Comparison of ENCODE assay signal across 34 cellular contexts in the genomic region with DNA sequence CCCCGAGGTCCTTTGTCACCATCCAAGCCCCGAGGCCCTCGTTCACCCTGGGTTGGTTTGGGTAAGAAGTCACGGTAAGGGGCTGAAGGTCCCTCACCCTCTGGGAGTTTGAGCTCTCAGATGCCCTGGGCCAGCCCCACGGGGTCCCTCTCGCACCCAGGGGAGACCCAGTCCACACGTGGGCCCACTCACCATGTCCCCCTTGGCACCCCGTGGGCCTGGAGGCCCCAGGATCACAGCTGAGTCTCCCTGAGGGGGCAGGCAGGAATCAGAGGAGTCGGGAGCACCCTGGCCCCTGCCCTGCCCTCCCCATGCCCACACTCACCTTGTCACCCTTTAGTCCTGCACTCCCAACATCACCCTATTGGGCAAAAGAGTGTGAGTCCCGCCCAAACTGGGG. TPM values are rescaled to one million over a fixed set of nuclear protein-coding genes. Genes with fewer than 3 reads are reported as not detected.
"Had no signal": no experiment of that assay in that cellular context is flagged by ENCODE, and none has a peak within 500 bp of the region (broad histone marks: within the 10 kb centered on the region; RNA-seq: fewer than 3 reads in every experiment).

No MANE protein-coding gene starts in this region.

- H3K4me3 ChIP-seq: left lung, lower lobe of right lung, ovary, right atrium auricular region, right lobe of liver, smooth muscle cell, stomach, testis, thyroid gland, transverse colon, upper lobe of left lung, vagina had no signal

- H3K9me3 Mint-ChIP-seq: immature natural killer cell; mesothelial cell of epicardium; naive B cell; natural killer cell; stimulated activated naive B cell treated with anti-CD40 and anti-IgM and Interleukin-4, amounts not matched to agents 10 μg/mL and 1 μg/mL and 100 μg/mL, for 72 hours had no signal

- DNase-seq: hypothalamus; immature natural killer cell; kidney; left colon; lower lobe of right lung; mammary epithelial cell; mesendoderm; naive B cell; natural killer cell; ovary; right lobe of liver; stimulated activated CD4-positive, alpha-beta T cell treated with anti-CD3 and anti-CD28 coated beads, Interleukin-1b, Interleukin-23, amount 100 ng/mL, for 48 hours; stimulated activated CD4-positive, alpha-beta T cell treated with anti-CD3 and anti-CD28 coated beads, Interleukin-2, amount 100 ng/mL, for 48 hours; stimulated activated CD4-positive, alpha-beta T cell treated with anti-CD3 and anti-CD28 coated beads, Interleukin-4, amount 100 ng/mL, for 4 hours; stimulated activated CD8-positive, alpha-beta memory T cell treated with anti-CD3 and anti-CD28 coated beads, Interleukin-4, amount 100 ng/mL, for 48 hours; stimulated activated naive B cell treated with anti-CD40 and anti-IgM and Interleukin-4, amounts not matched to agents 10 μg/mL and 1 μg/mL and 100 μg/mL, for 72 hours; stimulated activated naive CD8-positive, alpha-beta T cell treated with anti-CD3 and anti-CD28 coated beads, Interleukin-15, Interleukin-2, amounts not matched to agents 100 U/mL and 50 U/mL, for 24 hours; stomach; testis; thyroid gland; transverse colon had no signal

- H3K9me3 ChIP-seq: left lung, lower lobe of right lung, ovary, right atrium auricular region, right lobe of liver, stomach, testis, thyroid gland, transverse colon, upper lobe of left lung, vagina had no signal

- H3K4me1 Mint-ChIP-seq: naive B cell had no signal

- H3K27ac ChIP-seq: left lung, lower lobe of right lung, ovary, right atrium auricular region, right lobe of liver, stomach, testis, thyroid gland, transverse colon, upper lobe of left lung, vagina had no signal

- H3K36me3 Mint-ChIP-seq: immature natural killer cell, mesothelial cell of epicardium, naive B cell, natural killer cell had no signal

- H3K36me3 ChIP-seq: left lung, lower lobe of right lung, ovary, right atrium auricular region, right lobe of liver, stomach, thyroid gland, transverse colon, upper lobe of left lung had no signal

- H3K27me3 Mint-ChIP-seq: naive B cell; progenitor cell of endocrine pancreas; stimulated activated naive B cell treated with anti-CD40 and anti-IgM and Interleukin-4, amounts not matched to agents 10 μg/mL and 1 μg/mL and 100 μg/mL, for 72 hours had no signal

- H3K4me2 ChIP-seq: smooth muscle cell had no signal

- ATAC-seq: left colon; left lung; lower lobe of right lung; natural killer cell; right lobe of liver; stimulated activated naive B cell treated with anti-CD40 and anti-IgM and Interleukin-4, amounts not matched to agents 10 μg/mL and 1 μg/mL and 100 μg/mL, for 72 hours; stimulated activated naive CD8-positive, alpha-beta T cell treated with anti-CD3 and anti-CD28 coated beads, Interleukin-15, Interleukin-2, amounts not matched to agents 100 U/mL and 50 U/mL, for 24 hours had no signal

- H3K4me3 Mint-ChIP-seq: immature natural killer cell; mesothelial cell of epicardium; natural killer cell; stimulated activated naive B cell treated with anti-CD40 and anti-IgM and Interleukin-4, amounts not matched to agents 10 μg/mL and 1 μg/mL and 100 μg/mL, for 72 hours had no signal

- H3K4me1 ChIP-seq: right atrium auricular region, right lobe of liver, testis, thyroid gland, transverse colon had no signal

- H3K27me3 ChIP-seq: left lung, ovary, right atrium auricular region, right lobe of liver, stomach, testis, thyroid gland, transverse colon, upper lobe of left lung, vagina had no signal

- H3K27ac Mint-ChIP-seq: mesothelial cell of epicardium; stimulated activated naive B cell treated with anti-CD40 and anti-IgM and Interleukin-4, amounts not matched to agents 10 μg/mL and 1 μg/mL and 100 μg/mL, for 72 hours had no signal

RNA-seq across cellular contexts. Expression of gene UCN2, which starts 5.8 kb away (rescaled TPM):
- total RNA-seq: kidney, left colon, natural killer cell, right atrium auricular region, right lobe of liver, skeletal muscle tissue, thyroid gland, transverse colon, upper lobe of left lung had no signal
- polyA plus RNA-seq: immature natural killer cell, liver had no signal

RNA-seq across cellular contexts. Expression of gene COL7A1, which starts 25.7 kb away (rescaled TPM):
- polyA plus RNA-seq: immature natural killer cell had no signal

RNA-seq across cellular contexts. Expression of gene TMEM89, which starts 52.2 kb away (rescaled TPM):
- total RNA-seq: kidney, left lung, liver, lower lobe of right lung, mesothelial cell of epicardium, natural killer cell, omental fat pad, ovary, progenitor cell of endocrine pancreas, pulmonary artery endothelial cell, renal cortical epithelial cell, right atrium auricular region, right lobe of liver, skeletal muscle tissue, smooth muscle cell, stomach, thyroid gland, urinary bladder, vagina had no signal
- polyA plus RNA-seq: immature natural killer cell, liver, mammary epithelial cell, ovary, urinary bladder had no signal
